17 cellular contexts compared by ENCODE assay signal in the genomic region with DNA sequence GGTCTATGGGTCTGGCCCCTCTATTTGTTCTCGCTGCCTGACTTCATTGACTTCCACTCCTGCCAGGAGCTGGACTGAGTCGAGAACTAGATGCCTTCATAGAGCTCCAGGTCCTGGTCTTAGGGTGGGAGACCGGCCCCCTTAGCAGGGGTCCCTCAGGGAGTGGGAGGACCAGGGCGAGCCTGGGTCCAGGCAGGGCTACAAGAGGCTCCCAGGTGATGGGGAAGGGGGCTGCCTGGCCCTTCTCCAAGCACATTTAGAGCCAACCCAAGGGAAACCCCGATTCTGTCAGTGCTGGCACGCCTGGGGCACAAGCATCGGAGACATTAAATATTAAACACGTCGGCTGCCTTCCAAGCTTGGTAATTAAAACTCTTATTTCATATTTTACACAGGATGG. TPM values are rescaled to one million over a fixed set of nuclear protein-coding genes. Genes with fewer than 3 reads are reported as not detected.
DNase-seq lines count a peak whose midpoint lies in the region; ATAC-seq, FAIRE-seq and TF ChIP-seq lines count a peak whose summit lies in the region.
"Had no signal": no experiment of that assay in that cellular context is flagged by ENCODE, and none has a peak within 500 bp of the region (broad histone marks: within the 10 kb centered on the region; RNA-seq: fewer than 3 reads in every experiment).

No MANE protein-coding gene starts in this region.

- RAD21 ChIA-PET in HCT116 (lab: Charles Lee; ENCODE audit: low non-redundant PET in 1 of 2, low total read pairs in 2 of 2, uncharacterized antibody in 2 of 2, unreplicated experiment in 2 of 2) = interaction anchor here (0.6 to 3.0 kb wide), 12 partner anchors 9 to 282 kb away, joined by 3 to 43 read pairs (median 4); no protein-coding TSS in a partner anchor

- H3K79me2 ChIP-seq in HCT116 (ENCODE audit: insufficient read depth, low read length) (no peaks in the 10 kb centered on the region), neural cell (replicated peaks; ENCODE audit: insufficient read depth, low read length) (no peaks in the 10 kb centered on the region)

- H3K9me3 Mint-ChIP-seq in WTC11 = no peaks in the 10 kb centered on the region
- H3K9me3 Mint-ChIP-seq: activated CD4-positive, alpha-beta T cell treated with anti-CD3 and anti-CD28 coated beads, Interleukin-2, amount 10 ng/mL, durations not matched to agents 24 days and 14 days; CD4-positive, CD25-positive, alpha-beta regulatory T cell had no signal

- H4K20me1 ChIP-seq in HCT116 (ENCODE audit: insufficient read depth) = no peaks in the 10 kb centered on the region
- H4K20me1 ChIP-seq in neural cell (ENCODE audit: insufficient read depth) = no peaks in the 10 kb centered on the region

- DNase-seq in A549 (ENCODE audit: low read depth in 1 of 2, low spot score in 1 of 2) (no peak), HCT116 (ENCODE audit: low read depth, low spot score) (no peak), WTC11 (ENCODE audit: low spot score) (no peak), superior temporal gyrus (ENCODE audit: extremely low spot score) (no peak), aorta (no peak)
- DNase-seq: DMS 273 treated with DMSO at 0.1 percent for 48 hours, SIG-M5 had no signal

- H3K4me1 Mint-ChIP-seq in WTC11 = 0 out of 2 replicates have a peak, but pooled peaks cover 4% of the 10 kb centered on the region
- H3K4me1 Mint-ChIP-seq: activated CD4-positive, alpha-beta T cell treated with anti-CD3 and anti-CD28 coated beads, Interleukin-2, amount 10 ng/mL, durations not matched to agents 24 days and 14 days had no signal

- no peak for TF ChIP-seq EP300 in A549 (IDR thresholded peaks at IDR 0.05)
- TF ChIP-seq EP300 in neural cell (conservative IDR thresholded peaks at IDR 0.05; ENCODE audit: poor library complexity, severe bottlenecking) = no peak

- H3K4me2 ChIP-seq in A549 (peak overlapping the region; percentile 96), HCT116 (ENCODE audit: low read length) (peak overlapping the region; percentile 57), neural cell (ENCODE audit: low read length) (no peak overlapping the region)

- H2AFZ ChIP-seq in HCT116 (ENCODE audit: low read depth, low read length, poor library complexity, severe bottlenecking) = peak overlapping the region; percentile 79
- no peak overlapping the region for H2AFZ ChIP-seq in neural cell (ENCODE audit: low read depth, low read length)

- H3K36me3 ChIP-seq in HCT116 (ENCODE audit: control insufficient read depth in 1 of 2, insufficient read depth in 2 of 2, low read length in 2 of 2) (no peaks in the 10 kb centered on the region), neural cell (ENCODE audit: insufficient read depth, low read length) (no peaks in the 10 kb centered on the region), aorta (ENCODE audit: control insufficient read depth in 1 of 2, insufficient read depth in 2 of 2, low read length in 1 of 2) (no peaks in the 10 kb centered on the region)
- H3K36me3 ChIP-seq: esophagus muscularis mucosa, gastrocnemius medialis had no signal

- TF ChIP-seq RAD21 in A549 (conservative IDR thresholded peaks at IDR 0.05 in 1 of 2, IDR thresholded peaks at IDR 0.05 in 1 of 2) = no peak
- TF ChIP-seq RAD21 in HCT116 (IDR thresholded peaks at IDR 0.05; ENCODE audit: low read depth) = no peak
- no peak for TF ChIP-seq RAD21 in neural cell (conservative IDR thresholded peaks at IDR 0.05)

- no peak overlapping the region for H3K27ac Mint-ChIP-seq in WTC11
- H3K27ac Mint-ChIP-seq: activated CD4-positive, alpha-beta T cell treated with anti-CD3 and anti-CD28 coated beads, Interleukin-2, amount 10 ng/mL, durations not matched to agents 24 days and 14 days; CD4-positive, CD25-positive, alpha-beta regulatory T cell had no signal

- TF ChIP-seq CTCF in A549 (IDR thresholded peaks at IDR 0.05) (no peak), HCT116 (IDR thresholded peaks at IDR 0.05 in 2 of 3, conservative IDR thresholded peaks at IDR 0.05 in 1 of 3; ENCODE audit: borderline replicate concordance in 1 of 3, insufficient read depth in 1 of 3, low read depth in 2 of 3, low read length in 2 of 3) (no peak), WTC11 (IDR thresholded peaks at IDR 0.05) (no peak), neural cell (IDR thresholded peaks at IDR 0.05; ENCODE audit: poor library complexity, severe bottlenecking) (no peak)

- no TSS peak for BruUV-seq in HCT116 (replicated peaks; lab: Mats Ljungman, UMichigan)

- no peak for TF ChIP-seq POLR2A in A549 (IDR thresholded peaks at IDR 0.05; ENCODE audit: low read length)
- no peak for TF ChIP-seq POLR2A in HCT116 (IDR thresholded peaks at IDR 0.05; ENCODE audit: borderline replicate concordance, extremely low read depth, insufficient read depth, insufficient read length)

- H3K27me3 ChIP-seq in HCT116 (ENCODE audit: insufficient read depth, low read length) (no peaks in the 10 kb centered on the region), neural cell (ENCODE audit: insufficient read depth, low read depth, low read length) (no peaks in the 10 kb centered on the region), aorta (ENCODE audit: control insufficient read depth in 1 of 2, insufficient read depth in 2 of 2, low read length in 1 of 2) (no peaks in the 10 kb centered on the region)
- H3K27me3 ChIP-seq: body of pancreas had no signal

- POLR2A ChIA-PET in A549 (lab: Yijun Ruan, JAX) (interaction anchor here (0.6 to 1.5 kb wide), 3 partner anchors 76 to 670 kb away, joined by 3 to 6 read pairs (median 3); a partner anchor contains a TSS), HCT116 (lab: Charles Lee) (interaction anchor here (1.1 kb wide), 2 partner anchors 75 to 268 kb away, joined by 3 to 11 read pairs; no protein-coding TSS in a partner anchor), WTC11 (lab: Charles Lee) (interaction anchor here (0.6 to 1.8 kb wide), 5 partner anchors 24 to 1729 kb away, joined by 3 to 15 read pairs (median 4); a partner anchor contains a TSS)

- peak overlapping the region; percentile 64 to 83; a peak in 5 of 6 replicates for H3K27ac ChIP-seq in A549
- no peak overlapping the region for H3K27ac ChIP-seq in HCT116 (ENCODE audit: low read depth, low read length)
- H3K27ac ChIP-seq in neural cell (ENCODE audit: low read length) = no peak overlapping the region
- H3K27ac ChIP-seq in aorta (ENCODE audit: low read depth in 1 of 2, low read length in 2 of 2) = no peak overlapping the region
- H3K27ac ChIP-seq: body of pancreas, esophagus muscularis mucosa, gastrocnemius medialis had no signal

- CTCF ChIA-PET in A549 (lab: Yijun Ruan, JAX) = interaction anchor here (0.8 to 13.4 kb wide), 57 partner anchors 8 to 284 kb away, joined by 3 to 338 read pairs (median 5); a partner anchor contains a TSS
- CTCF ChIA-PET in HCT116 (lab: Charles Lee) = interaction anchor here (0.7 to 9.3 kb wide), 28 partner anchors 8 to 282 kb away, joined by 3 to 340 read pairs (median 4); a partner anchor contains a TSS
- CTCF ChIA-PET in WTC11 (lab: Charles Lee) = interaction anchor here (0.6 to 12.5 kb wide), 66 partner anchors 9 to 1466 kb away, joined by 3 to 734 read pairs (median 6); a partner anchor contains a TSS

- H3K4me1 ChIP-seq in A549 (0 out of 3 replicates have a peak, but pooled peaks cover 4% of the 10 kb centered on the region), HCT116 (ENCODE audit: control insufficient read depth in 1 of 2, insufficient read depth in 2 of 2, low read length in 2 of 2) (peaks cover 0 to 9% of the 10 kb centered on the region in 2 experiments; a peak in 2 of 4 replicates), aorta (ENCODE audit: control insufficient read depth in 1 of 2, insufficient read depth in 2 of 2, low read length in 2 of 2) (no peaks in the 10 kb centered on the region)

- ATAC-seq in A549 = peak in 1 of 2 experiments; percentile 12; a peak in 3 of 6 replicates
- no peak for ATAC-seq in HCT116
- ATAC-seq in WTC11 = no peak
- ATAC-seq in GM18867 (IDR thresholded peaks at IDR 0.05; ENCODE audit: unreplicated experiment) = no peak
- no peak for ATAC-seq in GM21529 (IDR thresholded peaks at IDR 0.05; ENCODE audit: unreplicated experiment)
- no peak for ATAC-seq in aorta (ENCODE audit: low FRiP score)

- H3K9ac ChIP-seq in HCT116 (ENCODE audit: low read length) (no peak overlapping the region), neural cell (ENCODE audit: low read length) (no peak overlapping the region)

- peak overlapping the region; percentile 32 for H3K4me3 ChIP-seq in A549
- no peak overlapping the region for H3K4me3 ChIP-seq in HCT116 (replicated peaks in 1 of 2; ENCODE audit: low read depth in 1 of 2, low read length in 2 of 2)
- peak overlapping the region; percentile 43 for H3K4me3 ChIP-seq in neural cell (ENCODE audit: low read length)
- H3K4me3 ChIP-seq in aorta (ENCODE audit: low read length in 2 of 2) = no peak overlapping the region
- H3K4me3 ChIP-seq: body of pancreas had no signal

- intact Hi-C loops in HCT116 (cut with micrococcal nuclease) = loop anchor here (1.0 to 5.0 kb wide), 2 partner anchors 76 to 224 kb away; no protein-coding TSS in a partner anchor
- intact Hi-C loops in aorta (cut with DNase I) = loop anchor here (1.0 to 10.0 kb wide), 4 partner anchors 74 to 276 kb away; no protein-coding TSS in a partner anchor

- H3K27me3 Mint-ChIP-seq in WTC11 (ENCODE audit: low read depth) = peaks cover 7% of the 10 kb centered on the region; the same call in 1 of the 2 replicates

- peak overlapping the region; percentile 27; the same call in 1 of the 2 replicates for H3K4me3 Mint-ChIP-seq in WTC11
- H3K4me3 Mint-ChIP-seq: activated CD4-positive, alpha-beta T cell treated with anti-CD3 and anti-CD28 coated beads, Interleukin-2, amount 10 ng/mL, durations not matched to agents 24 days and 14 days had no signal

- H3K36me3 Mint-ChIP-seq in WTC11 = no peaks in the 10 kb centered on the region
- H3K36me3 Mint-ChIP-seq: CD4-positive, CD25-positive, alpha-beta regulatory T cell had no signal

- H3K9me2 ChIP-seq in HCT116 (ENCODE audit: insufficient read depth) (no peaks in the 10 kb centered on the region), neural cell (ENCODE audit: insufficient read depth, low read length) (no peaks in the 10 kb centered on the region)

- FAIRE-seq in A549 (lab: Jason Lieb, UNC) = no peak
- FAIRE-seq: islet of Langerhans, urothelium cell line had no signal

- 55% methylated on average over 9 of the region's 9 CpGs for WGBS in A549 (ENCODE audit: missing lambda C conversion rate)
- 59 to 66% methylated on average over 9 of the region's 9 CpGs for WGBS in aorta, 2 donors

- H3K9me3 ChIP-seq in A549 = no peaks in the 10 kb centered on the region
- H3K9me3 ChIP-seq in HCT116 (ENCODE audit: control insufficient read depth in 1 of 2, insufficient read depth in 1 of 2, low read depth in 1 of 2, low read length in 2 of 2) = no peaks in the 10 kb centered on the region
- H3K9me3 ChIP-seq in neural cell (ENCODE audit: low read length) = no peaks in the 10 kb centered on the region
- no peaks in the 10 kb centered on the region for H3K9me3 ChIP-seq in aorta (ENCODE audit: control insufficient read depth, low read length)
- H3K9me3 ChIP-seq: body of pancreas, esophagus muscularis mucosa, gastrocnemius medialis had no signal

- H3F3A ChIP-seq in neural cell (ENCODE audit: insufficient read depth, low read length, poor library complexity, severe bottlenecking) = no peaks in the 10 kb centered on the region

RNA-seq across cellular contexts. Expression of a gene that starts 23.7 kb away (rescaled TPM):
- polyA plus RNA-seq in A549 (2011; rRNA removed) (9.9 and 11.7 TPM in 2 replicates), A549 (2017; fragmentation: RNase III; extraction: RNeasy Plus Mini Kit Qiagen cat#74134 plus additional on column Dnase treatment) (6.1 to 9.7 TPM (median 7.7 TPM) in 3 replicates), neural cell (12.1 and 12.3 TPM in 2 replicates), aorta (1 to 10 TPM in 1 of 2 donors, under 1 TPM in 1; 0.75 to 3.7 TPM)
- 1.8 and 2.2 TPM in 2 replicates for polyA plus RNA-seq in A549 (2012; cell fraction: cytosol; rRNA removed)
- polyA plus RNA-seq in A549 (2012; cell fraction: nucleus; rRNA removed) = 2.6 and 3.6 TPM in 2 replicates
- polyA minus RNA-seq in A549 (2011; rRNA and poly(A)+ RNA removed) = 7.1 and 8.6 TPM in 2 replicates
- total RNA-seq in HCT116 (2021; ENCODE audit: unreplicated experiment) (15.4 TPM), WTC11 (2021) (13.6 to 23.8 TPM (median 14.7 TPM) in 3 replicates), aorta (10 to 100 TPM; 12.8 to 18.4 TPM)
- polyA plus RNA-seq in HCT116 (2012) = 3.2 and 4.3 TPM in 2 replicates
- polyA minus RNA-seq in neural cell = 21.9 and 24.5 TPM in 2 replicates

Comparison
In these comparisons a context has a peak if more than half of its experiments do, and no peak if none do; other contexts are left out.
1. H3K27ac ChIP-seq: peak in A549 (2 of 2); none in HCT116 (single experiment), neural cell (single experiment) and aorta (0 of 2).
2. H3K4me3 ChIP-seq: peak in A549 (single experiment) and neural cell (single experiment); none in HCT116 (0 of 2) and aorta (0 of 2).